2 cellular contexts compared by ENCODE assay signal in the genomic region with DNA sequence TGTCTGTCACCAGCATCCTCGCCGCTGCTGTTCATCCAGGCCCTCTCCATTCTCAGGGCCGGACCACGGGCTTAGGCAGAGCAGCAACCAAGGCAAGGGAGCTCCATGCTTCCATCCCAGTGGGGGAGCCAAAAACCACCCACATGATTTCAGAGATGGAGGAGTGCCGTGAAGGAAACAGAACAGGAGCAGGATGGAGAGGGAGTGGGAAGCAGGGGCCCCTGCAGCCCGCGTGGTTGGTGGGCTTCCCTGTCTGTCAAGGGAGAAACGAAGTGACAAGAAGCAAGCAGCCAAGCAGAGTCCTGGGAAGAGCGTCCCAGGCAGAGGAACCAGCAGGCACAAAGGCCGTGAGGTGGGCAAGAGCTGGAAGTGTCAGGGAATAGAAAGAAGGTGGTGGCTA.
TF ChIP-seq lines count a peak whose summit lies in the region.

No MANE protein-coding gene starts in this region.

TF ChIP-seq in GM23338, 12 proteins besides CTCF, POLR2A, EP300 and RAD21 (continued from another document and continues in another):
- TF ChIP-seq, protein P1, sequence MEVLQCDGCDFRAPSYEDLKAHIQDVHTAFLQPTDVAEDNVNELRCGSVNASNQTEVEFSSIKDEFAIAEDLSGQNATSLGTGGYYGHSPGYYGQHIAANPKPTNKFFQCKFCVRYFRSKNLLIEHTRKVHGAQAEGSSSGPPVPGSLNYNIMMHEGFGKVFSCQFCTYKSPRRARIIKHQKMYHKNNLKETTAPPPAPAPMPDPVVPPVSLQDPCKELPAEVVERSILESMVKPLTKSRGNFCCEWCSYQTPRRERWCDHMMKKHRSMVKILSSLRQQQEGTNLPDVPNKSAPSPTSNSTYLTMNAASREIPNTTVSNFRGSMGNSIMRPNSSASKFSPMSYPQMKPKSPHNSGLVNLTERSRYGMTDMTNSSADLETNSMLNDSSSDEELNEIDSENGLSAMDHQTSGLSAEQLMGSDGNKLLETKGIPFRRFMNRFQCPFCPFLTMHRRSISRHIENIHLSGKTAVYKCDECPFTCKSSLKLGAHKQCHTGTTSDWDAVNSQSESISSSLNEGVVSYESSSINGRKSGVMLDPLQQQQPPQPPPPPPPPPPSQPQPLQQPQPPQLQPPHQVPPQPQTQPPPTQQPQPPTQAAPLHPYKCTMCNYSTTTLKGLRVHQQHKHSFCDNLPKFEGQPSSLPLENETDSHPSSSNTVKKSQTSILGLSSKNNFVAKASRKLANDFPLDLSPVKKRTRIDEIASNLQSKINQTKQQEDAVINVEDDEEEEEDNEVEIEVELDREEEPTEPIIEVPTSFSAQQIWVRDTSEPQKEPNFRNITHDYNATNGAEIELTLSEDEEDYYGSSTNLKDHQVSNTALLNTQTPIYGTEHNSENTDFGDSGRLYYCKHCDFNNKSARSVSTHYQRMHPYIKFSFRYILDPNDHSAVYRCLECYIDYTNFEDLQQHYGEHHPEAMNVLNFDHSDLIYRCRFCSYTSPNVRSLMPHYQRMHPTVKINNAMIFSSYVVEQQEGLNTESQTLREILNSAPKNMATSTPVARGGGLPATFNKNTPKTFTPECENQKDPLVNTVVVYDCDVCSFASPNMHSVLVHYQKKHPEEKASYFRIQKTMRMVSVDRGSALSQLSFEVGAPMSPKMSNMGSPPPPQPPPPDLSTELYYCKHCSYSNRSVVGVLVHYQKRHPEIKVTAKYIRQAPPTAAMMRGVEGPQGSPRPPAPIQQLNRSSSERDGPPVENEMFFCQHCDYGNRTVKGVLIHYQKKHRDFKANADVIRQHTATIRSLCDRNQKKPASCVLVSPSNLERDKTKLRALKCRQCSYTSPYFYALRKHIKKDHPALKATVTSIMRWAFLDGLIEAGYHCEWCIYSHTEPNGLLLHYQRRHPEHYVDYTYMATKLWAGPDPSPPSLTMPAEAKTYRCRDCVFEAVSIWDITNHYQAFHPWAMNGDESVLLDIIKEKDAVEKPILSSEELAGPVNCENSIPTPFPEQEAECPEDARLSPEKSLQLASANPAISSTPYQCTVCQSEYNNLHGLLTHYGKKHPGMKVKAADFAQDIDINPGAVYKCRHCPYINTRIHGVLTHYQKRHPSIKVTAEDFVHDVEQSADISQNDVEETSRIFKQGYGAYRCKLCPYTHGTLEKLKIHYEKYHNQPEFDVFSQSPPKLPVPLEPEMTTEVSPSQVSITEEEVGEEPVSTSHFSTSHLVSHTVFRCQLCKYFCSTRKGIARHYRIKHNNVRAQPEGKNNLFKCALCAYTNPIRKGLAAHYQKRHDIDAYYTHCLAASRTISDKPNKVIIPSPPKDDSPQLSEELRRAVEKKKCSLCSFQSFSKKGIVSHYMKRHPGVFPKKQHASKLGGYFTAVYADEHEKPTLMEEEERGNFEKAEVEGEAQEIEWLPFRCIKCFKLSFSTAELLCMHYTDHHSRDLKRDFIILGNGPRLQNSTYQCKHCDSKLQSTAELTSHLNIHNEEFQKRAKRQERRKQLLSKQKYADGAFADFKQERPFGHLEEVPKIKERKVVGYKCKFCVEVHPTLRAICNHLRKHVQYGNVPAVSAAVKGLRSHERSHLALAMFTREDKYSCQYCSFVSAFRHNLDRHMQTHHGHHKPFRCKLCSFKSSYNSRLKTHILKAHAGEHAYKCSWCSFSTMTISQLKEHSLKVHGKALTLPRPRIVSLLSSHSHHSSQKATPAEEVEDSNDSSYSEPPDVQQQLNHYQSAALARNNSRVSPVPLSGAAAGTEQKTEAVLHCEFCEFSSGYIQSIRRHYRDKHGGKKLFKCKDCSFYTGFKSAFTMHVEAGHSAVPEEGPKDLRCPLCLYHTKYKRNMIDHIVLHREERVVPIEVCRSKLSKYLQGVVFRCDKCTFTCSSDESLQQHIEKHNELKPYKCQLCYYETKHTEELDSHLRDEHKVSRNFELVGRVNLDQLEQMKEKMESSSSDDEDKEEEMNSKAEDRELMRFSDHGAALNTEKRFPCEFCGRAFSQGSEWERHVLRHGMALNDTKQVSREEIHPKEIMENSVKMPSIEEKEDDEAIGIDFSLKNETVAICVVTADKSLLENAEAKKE (CRISPR knock-in tag; IDR thresholded peaks at IDR 0.05): no peak
- TF ChIP-seq ZNF114 (CRISPR knock-in tag; IDR thresholded peaks at IDR 0.05) (no peak), NANOG (IDR thresholded peaks at IDR 0.05; ENCODE audit: borderline replicate concordance) (no peak), EZH2 (IDR thresholded peaks at IDR 0.05; ENCODE audit: low read depth, unreplicated experiment) (no peak), STAT1 (IDR thresholded peaks at IDR 0.05; ENCODE audit: unreplicated experiment) (no peak), POLR2AphosphoS5 (IDR thresholded peaks at IDR 0.05; ENCODE audit: low read depth) (no peak), EZH2phosphoT487 (IDR thresholded peaks at IDR 0.05; ENCODE audit: unreplicated experiment) (no peak), CREB1 (CRISPR knock-in tag; IDR thresholded peaks at IDR 0.05; ENCODE audit: low read depth) (no peak)
- TF ChIP-seq, protein P2, sequence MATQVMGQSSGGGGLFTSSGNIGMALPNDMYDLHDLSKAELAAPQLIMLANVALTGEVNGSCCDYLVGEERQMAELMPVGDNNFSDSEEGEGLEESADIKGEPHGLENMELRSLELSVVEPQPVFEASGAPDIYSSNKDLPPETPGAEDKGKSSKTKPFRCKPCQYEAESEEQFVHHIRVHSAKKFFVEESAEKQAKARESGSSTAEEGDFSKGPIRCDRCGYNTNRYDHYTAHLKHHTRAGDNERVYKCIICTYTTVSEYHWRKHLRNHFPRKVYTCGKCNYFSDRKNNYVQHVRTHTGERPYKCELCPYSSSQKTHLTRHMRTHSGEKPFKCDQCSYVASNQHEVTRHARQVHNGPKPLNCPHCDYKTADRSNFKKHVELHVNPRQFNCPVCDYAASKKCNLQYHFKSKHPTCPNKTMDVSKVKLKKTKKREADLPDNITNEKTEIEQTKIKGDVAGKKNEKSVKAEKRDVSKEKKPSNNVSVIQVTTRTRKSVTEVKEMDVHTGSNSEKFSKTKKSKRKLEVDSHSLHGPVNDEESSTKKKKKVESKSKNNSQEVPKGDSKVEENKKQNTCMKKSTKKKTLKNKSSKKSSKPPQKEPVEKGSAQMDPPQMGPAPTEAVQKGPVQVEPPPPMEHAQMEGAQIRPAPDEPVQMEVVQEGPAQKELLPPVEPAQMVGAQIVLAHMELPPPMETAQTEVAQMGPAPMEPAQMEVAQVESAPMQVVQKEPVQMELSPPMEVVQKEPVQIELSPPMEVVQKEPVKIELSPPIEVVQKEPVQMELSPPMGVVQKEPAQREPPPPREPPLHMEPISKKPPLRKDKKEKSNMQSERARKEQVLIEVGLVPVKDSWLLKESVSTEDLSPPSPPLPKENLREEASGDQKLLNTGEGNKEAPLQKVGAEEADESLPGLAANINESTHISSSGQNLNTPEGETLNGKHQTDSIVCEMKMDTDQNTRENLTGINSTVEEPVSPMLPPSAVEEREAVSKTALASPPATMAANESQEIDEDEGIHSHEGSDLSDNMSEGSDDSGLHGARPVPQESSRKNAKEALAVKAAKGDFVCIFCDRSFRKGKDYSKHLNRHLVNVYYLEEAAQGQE (IDR thresholded peaks at IDR 0.05; ENCODE audit: unreplicated experiment): no peak
- TF ChIP-seq, protein P3, sequence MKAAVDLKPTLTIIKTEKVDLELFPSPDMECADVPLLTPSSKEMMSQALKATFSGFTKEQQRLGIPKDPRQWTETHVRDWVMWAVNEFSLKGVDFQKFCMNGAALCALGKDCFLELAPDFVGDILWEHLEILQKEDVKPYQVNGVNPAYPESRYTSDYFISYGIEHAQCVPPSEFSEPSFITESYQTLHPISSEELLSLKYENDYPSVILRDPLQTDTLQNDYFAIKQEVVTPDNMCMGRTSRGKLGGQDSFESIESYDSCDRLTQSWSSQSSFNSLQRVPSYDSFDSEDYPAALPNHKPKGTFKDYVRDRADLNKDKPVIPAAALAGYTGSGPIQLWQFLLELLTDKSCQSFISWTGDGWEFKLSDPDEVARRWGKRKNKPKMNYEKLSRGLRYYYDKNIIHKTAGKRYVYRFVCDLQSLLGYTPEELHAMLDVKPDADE (IDR thresholded peaks at IDR 0.05): no peak

TF ChIP-seq in H1, 55 proteins besides CTCF, POLR2A, EP300 and RAD21 (continued from another document):
- TF ChIP-seq SIX5 (IDR thresholded peaks at IDR 0.05; ENCODE audit: low read depth, low read length) (no peak), CHD1 (IDR thresholded peaks at IDR 0.05; ENCODE audit: low read depth, low read length) (no peak), CHD2 (IDR thresholded peaks at IDR 0.05; ENCODE audit: low read length) (no peak), CTBP2 (IDR thresholded peaks at IDR 0.05; ENCODE audit: borderline replicate concordance, insufficient read depth, insufficient read length, low read length) (no peak), RFX5 (IDR thresholded peaks at IDR 0.05; ENCODE audit: borderline replicate concordance, low read depth, low read length) (no peak)
